In the genomic region with DNA sequence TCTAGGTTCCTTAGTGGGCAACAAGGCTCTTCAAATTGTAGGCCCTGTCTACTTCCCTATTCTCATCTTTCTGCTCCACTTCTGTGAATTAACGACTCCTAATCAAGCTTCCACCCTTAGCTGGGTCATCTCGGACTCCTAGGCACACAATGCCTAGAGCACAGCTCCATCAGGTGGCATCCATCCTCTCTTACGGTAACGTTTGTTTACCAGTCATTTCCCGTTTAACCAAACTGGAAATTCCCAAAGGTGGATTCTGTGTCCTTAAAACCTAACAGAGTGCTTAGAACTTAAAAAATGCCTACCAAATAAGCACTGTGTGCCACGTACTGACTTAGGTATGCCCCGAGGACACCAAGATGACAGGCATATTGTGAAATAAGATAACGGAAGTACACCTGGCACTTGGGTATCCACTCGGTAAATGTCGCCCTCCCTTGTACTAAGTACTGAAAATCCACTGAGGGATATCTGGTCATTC, we compare ENCODE assay signal across 8 cellular contexts. TPM values are rescaled to one million over a fixed set of nuclear protein-coding genes. Genes with fewer than 3 reads are reported as not detected.
DNase-seq lines count a peak whose midpoint lies in the region; ATAC-seq and TF ChIP-seq lines count a peak whose summit lies in the region.

No MANE protein-coding gene starts in this region.

- peak overlapping the region; percentile 89 for H3K27ac Mint-ChIP-seq in activated naive CD8-positive, alpha-beta T cell treated with anti-CD3 and anti-CD28 coated beads, Interleukin-2, amount 10 ng/mL, durations not matched to agents 7 days and 5 days

- H3K4me3 Mint-ChIP-seq in activated naive CD8-positive, alpha-beta T cell treated with anti-CD3 and anti-CD28 coated beads, Interleukin-2, amount 10 ng/mL, durations not matched to agents 7 days and 5 days: peak overlapping the region; percentile 92

- 30 to 39% methylated on average over 10 of the region's 10 CpGs for WGBS in testis, 2 donors

- no peak for TF ChIP-seq CTCF in testis (IDR thresholded peaks at IDR 0.05)

- ATAC-seq in activated naive CD8-positive, alpha-beta T cell treated with anti-CD3 and anti-CD28 coated beads, Interleukin-2, amount 10 ng/mL, durations not matched to agents 7 days and 5 days (ENCODE audit: low read depth): no peak
- no peak for ATAC-seq in HG03025 (IDR thresholded peaks at IDR 0.05; ENCODE audit: low FRiP score, unreplicated experiment)

- intact Hi-C loops in testis (cut with DNase I; ENCODE audit: low total_unique reads): no loop called here

- no peaks in the 10 kb centered on the region for H3K9me3 ChIP-seq in testis

- H3K4me3 ChIP-seq in testis: peak overlapping the region; percentile 87 to 92

- no peaks in the 10 kb centered on the region for H3K36me3 ChIP-seq in testis (ENCODE audit: low read depth, missing control alignments)

- DNase-seq in DMS53 (lab: John Stamatoyannopoulos, UW) (peak; percentile 49), DMS53 treated with DMSO at 0.1 percent for 48 hours (lab: John Stamatoyannopoulos, UW; ENCODE audit: unreplicated experiment) (no peak), M059J (ENCODE audit: low read depth) (peak; percentile 67), iris pigment epithelial cell (ENCODE audit: low read depth) (peak; percentile 27), testis (no peak), NCI-H1105 treated with DMSO at 0.1 percent for 48 hours (lab: John Stamatoyannopoulos, UW) (no peak)
- no peak for DNase-seq in activated naive CD8-positive, alpha-beta T cell treated with anti-CD3 and anti-CD28 coated beads, Interleukin-2, amount 10 ng/mL, durations not matched to agents 7 days and 5 days

- H3K27ac ChIP-seq in testis: peak overlapping the region in 1 of 2 donors; percentile 90

- no peaks in the 10 kb centered on the region for H3K27me3 Mint-ChIP-seq in activated naive CD8-positive, alpha-beta T cell treated with anti-CD3 and anti-CD28 coated beads, Interleukin-2, amount 10 ng/mL, durations not matched to agents 7 days and 5 days

- H3K27me3 ChIP-seq in testis: no peaks in the 10 kb centered on the region

- TF ChIP-seq POLR2A in testis (IDR thresholded peaks at IDR 0.05): no peak

- peaks cover 5% of the 10 kb centered on the region for H3K36me3 Mint-ChIP-seq in activated naive CD8-positive, alpha-beta T cell treated with anti-CD3 and anti-CD28 coated beads, Interleukin-2, amount 10 ng/mL, durations not matched to agents 7 days and 5 days

- H3K4me1 Mint-ChIP-seq in activated naive CD8-positive, alpha-beta T cell treated with anti-CD3 and anti-CD28 coated beads, Interleukin-2, amount 10 ng/mL, durations not matched to agents 7 days and 5 days: peaks cover 33% of the 10 kb centered on the region

- POLR2A ChIA-PET in activated naive CD8-positive, alpha-beta T cell treated with anti-CD3 and anti-CD28 coated beads, Interleukin-2, amount 10 ng/mL, durations not matched to agents 7 days and 5 days (lab: Charles Lee): interaction anchor here (0.7 to 3.5 kb wide), 7 partner anchors 14 to 344 kb away, joined by 3 to 25 read pairs (median 5); a partner anchor contains a TSS

- H3K9me3 Mint-ChIP-seq in activated naive CD8-positive, alpha-beta T cell treated with anti-CD3 and anti-CD28 coated beads, Interleukin-2, amount 10 ng/mL, durations not matched to agents 7 days and 5 days: no peaks in the 10 kb centered on the region

- peaks cover 23% of the 10 kb centered on the region for H3K4me1 ChIP-seq in testis

RNA-seq across cellular contexts. Expression of a gene that starts 1.5 kb away (rescaled TPM):
- total RNA-seq in M059J (2014; rRNA removed; shearing (Covaris generic)): 230 and 254 TPM in 2 replicates
- total RNA-seq in activated naive CD8-positive, alpha-beta T cell treated with anti-CD3 and anti-CD28 coated beads, Interleukin-2, amount 10 ng/mL, durations not matched to agents 7 days and 5 days: 100 to 1,000 TPM; 128 to 132 TPM
- 100 to 1,000 TPM; 199 to 224 TPM for total RNA-seq in testis
- 109 TPM for polyA plus RNA-seq in testis (ENCODE audit: insufficient read depth, low read depth, low replicate concordance)

Comparison
In these comparisons a context has a peak if more than half of its experiments do, and no peak if none do; other contexts are left out.
1. DNase-seq: peak in DMS53 (single experiment), M059J (single experiment) and iris pigment epithelial cell (single experiment); none in DMS53 treated with DMSO at 0.1 percent for 48 hours (single experiment), activated naive CD8-positive, alpha-beta T cell treated with anti-CD3 and anti-CD28 coated beads, Interleukin-2, amount 10 ng/mL, durations not matched to agents 7 days and 5 days (single experiment), testis (single experiment) and NCI-H1105 treated with DMSO at 0.1 percent for 48 hours (single experiment).